8 cellular contexts compared by ENCODE assay signal in genomic region chr1:52928083-52928404, GRCh38. TPM values are rescaled to one million over a fixed set of nuclear protein-coding genes. Genes with fewer than 3 reads are reported as not detected.
DNase-seq lines count a peak whose midpoint lies in the region; ATAC-seq, FAIRE-seq and TF ChIP-seq lines count a peak whose summit lies in the region.

No MANE protein-coding gene starts in this region.

- H3K27me3 ChIP-seq in K562 (ENCODE audit: control insufficient read depth in 2 of 2, insufficient read depth in 2 of 2, low read length in 2 of 2) (no peaks in the 10 kb centered on the region; a peak in 1 of 5 replicates), thyroid gland (no peaks in the 10 kb centered on the region)

- ATAC-seq in K562 (peak; percentile 62), left lobe of liver (peak; percentile 15)

- TF ChIP-seq RAD21 in K562 (CRISPR knock-in tag; conservative IDR thresholded peaks at IDR 0.05 in 1 of 2, IDR thresholded peaks at IDR 0.05 in 1 of 2): no peak

- H3K27ac Mint-ChIP-seq in activated naive CD4-positive, alpha-beta T cell treated with anti-CD3 and anti-CD28 coated beads for 36 hours: no peak overlapping the region

- DNase-seq in activated naive CD4-positive, alpha-beta T cell treated with anti-CD3 and anti-CD28 coated beads for 36 hours: no peak
- no peak for DNase-seq in activated naive CD4-positive, alpha-beta T cell (lab: John Stamatoyannopoulos, UW)
- no peak for DNase-seq in K562 (ENCODE audit: extremely low read depth in 1 of 4, low spot score in 3 of 4)
- DNase-seq in left lobe of liver (ENCODE audit: low spot score): no peak
- no peak for DNase-seq in thyroid gland
- no peak for DNase-seq in stimulated activated CD8-positive, alpha-beta memory T cell treated with anti-CD3 and anti-CD28 coated beads, Interleukin-4, amount 100 ng/mL, for 48 hours
- DNase-seq in NCI-H446 (lab: John Stamatoyannopoulos, UW): no peak
- no peak for DNase-seq in NCI-H2171 (lab: John Stamatoyannopoulos, UW)

- H3K36me3 Mint-ChIP-seq in activated naive CD4-positive, alpha-beta T cell treated with anti-CD3 and anti-CD28 coated beads for 36 hours (ENCODE audit: low read depth): no peaks in the 10 kb centered on the region

- H4K20me1 ChIP-seq in K562 (replicated peaks; ENCODE audit: control insufficient read depth, insufficient read depth, low read length): no peaks in the 10 kb centered on the region

- POLR2A ChIA-PET in K562 (lab: Yijun Ruan, JAX): interaction anchor here (1.0 to 1.5 kb wide), 2 partner anchors 10 to 14 kb away, joined by 3 to 6 read pairs; no protein-coding TSS in a partner anchor

- TF ChIP-seq EP300 in K562 (IDR thresholded peaks at IDR 0.05; ENCODE audit: low read length): no peak

- in situ Hi-C loops in K562 (cut with MboI): no loop called here

- no peaks in the 10 kb centered on the region for H3K27me3 Mint-ChIP-seq in activated naive CD4-positive, alpha-beta T cell treated with anti-CD3 and anti-CD28 coated beads for 36 hours (ENCODE audit: low read depth)

- H3K36me3 ChIP-seq in K562 (ENCODE audit: control insufficient read depth, insufficient read depth, low read length) (no peaks in the 10 kb centered on the region), thyroid gland (no peaks in the 10 kb centered on the region)

- intact Hi-C loops in activated naive CD4-positive, alpha-beta T cell treated with anti-CD3 and anti-CD28 coated beads for 36 hours (cut with micrococcal nuclease): loop anchor here (1.0 to 10.0 kb wide), 3 partner anchors 86 to 871 kb away; partner anchors contain the start of genes BTF3L4 and TXNDC12
- intact Hi-C loops in K562 (cut with micrococcal nuclease) (no loop called here), thyroid gland (cut with DNase I) (loop anchor here (10.0 kb wide), 1 partner anchor 257 kb away; no protein-coding TSS in a partner anchor)

- no peak for TF ChIP-seq POLR2A in K562 (conservative IDR thresholded peaks at IDR 0.05)
- no peak for TF ChIP-seq POLR2A in thyroid gland (IDR thresholded peaks at IDR 0.05)

- peaks cover 2% of the 10 kb centered on the region; the same call in 1 of the 3 replicates for H3K79me2 ChIP-seq in K562 (ENCODE audit: control insufficient read depth, insufficient read depth, low read length)

- peaks cover 11% of the 10 kb centered on the region for H3K4me1 Mint-ChIP-seq in activated naive CD4-positive, alpha-beta T cell treated with anti-CD3 and anti-CD28 coated beads for 36 hours (ENCODE audit: low read depth)

- H3K27ac ChIP-seq in K562 (ENCODE audit: extremely low read depth, low read depth, low read length) (no peak overlapping the region; the same call in 2 of the 3 replicates), thyroid gland (peak overlapping the region in 1 of 3 donors; percentile 69)

- no peak for TF ChIP-seq CTCF in K562 (IDR thresholded peaks at IDR 0.05 in 2 of 3, conservative IDR thresholded peaks at IDR 0.05 in 1 of 3; ENCODE audit: insufficient read depth in 2 of 3, low read depth in 1 of 3, low read length in 3 of 3)
- TF ChIP-seq CTCF in thyroid gland (IDR thresholded peaks at IDR 0.05): no peak

- CTCF ChIA-PET in activated naive CD4-positive, alpha-beta T cell treated with anti-CD3 and anti-CD28 coated beads for 36 hours (lab: Charles Lee): interaction anchor here (0.7 kb wide), 1 partner anchor 127 kb away, joined by 3 read pairs; no protein-coding TSS in a partner anchor
- CTCF ChIA-PET in K562 (lab: Yijun Ruan, JAX; ENCODE audit: low intra/inter-chr PET ratio): no interaction called here

- peak overlapping the region; percentile 73 for H3K4me2 ChIP-seq in K562 (ENCODE audit: insufficient read depth, low read length)

- H3K9me1 ChIP-seq in K562 (ENCODE audit: control insufficient read depth, insufficient read depth, low read length): no peaks in the 10 kb centered on the region

- peak overlapping the region; percentile 85 for H2AFZ ChIP-seq in K562 (ENCODE audit: low read depth, low read length)

- H3K9me3 Mint-ChIP-seq in activated naive CD4-positive, alpha-beta T cell treated with anti-CD3 and anti-CD28 coated beads for 36 hours: no peaks in the 10 kb centered on the region

- no TSS peak for BruUV-seq in K562 (replicated peaks; lab: Mats Ljungman, UMichigan)

- H3K9ac ChIP-seq in K562 (ENCODE audit: insufficient read depth in 1 of 2, low read depth in 2 of 2, low read length in 2 of 2): peak overlapping the region; percentile 68 to 95; a peak in 3 of 4 replicates

- 33% methylated on average over 11 of the region's 11 CpGs for WGBS in K562 (ENCODE audit: insufficient coverage, low coverage, missing lambda C conversion rate)
- WGBS in thyroid gland, 2 donors: 35 to 40% methylated on average over 11 of the region's 11 CpGs

- H3K4me3 Mint-ChIP-seq in activated naive CD4-positive, alpha-beta T cell treated with anti-CD3 and anti-CD28 coated beads for 36 hours: peak overlapping the region; percentile 85

- H3K9me3 ChIP-seq in K562 (replicated peaks; ENCODE audit: control insufficient read depth, insufficient read depth, low read depth, low read length): no peaks in the 10 kb centered on the region
- H3K9me3 ChIP-seq in thyroid gland: no peaks in the 10 kb centered on the region

- H3K4me1 ChIP-seq in K562 (replicated peaks in 1 of 2; ENCODE audit: control insufficient read depth in 2 of 2, insufficient read depth in 2 of 2, low read length in 2 of 2) (peaks cover 2 to 21% of the 10 kb centered on the region in 2 experiments; a peak in 2 of 5 replicates), thyroid gland (peaks cover 11 to 23% of the 10 kb centered on the region in 2 donors)

- peak; percentile 15 for FAIRE-seq in K562 (lab: Jason Lieb, UNC)

- H3K4me3 ChIP-seq in K562: peak overlapping the region; percentile 53
- peak overlapping the region; percentile 24 to 65 (median 53) for H3K4me3 ChIP-seq in thyroid gland (replicated peaks in 1 of 3)

TF ChIP-seq in K562, 482 proteins besides CTCF, POLR2A, EP300 and RAD21 (continues in another document):
- no peak for TF ChIP-seq RBM25 (IDR thresholded peaks at IDR 0.05; ENCODE audit: low read depth, low read length, severe bottlenecking)
- no peak for TF ChIP-seq ZNF232 (CRISPR knock-in tag; IDR thresholded peaks at IDR 0.05)

RNA-seq across cellular contexts. Expression of gene SCP2, which starts 1.0 kb away (rescaled TPM):
- 10 to 100 TPM; 71.8 to 79.2 TPM for total RNA-seq in activated naive CD4-positive, alpha-beta T cell treated with anti-CD3 and anti-CD28 coated beads for 36 hours
- total RNA-seq in K562 (2011; cell fraction: chromatin; rRNA removed; ENCODE audit: low replicate concordance): 29.9 and 35.2 TPM in 2 replicates
- 7.8 and 8.3 TPM in 2 replicates for total RNA-seq in K562 (2011; cell fraction: nucleolus; rRNA removed)
- total RNA-seq in K562 (2011; cell fraction: nucleoplasm; rRNA removed): 15.8 and 32.7 TPM in 2 replicates
- total RNA-seq in K562 (2014; rRNA removed) (57.7 and 63.8 TPM in 2 replicates), K562 (2014; rRNA removed; fragmentation: Illumina TruSeq; extraction: Trizol) (135 and 151 TPM in 2 replicates), K562 (2015; rRNA removed; fragmentation: Illumina TruSeq; extraction: Trizol) (110 and 116 TPM in 2 replicates), K562 (2021) (71.0 and 73.6 TPM in 2 replicates), left lobe of liver (796 TPM), thyroid gland (100 to 1,000 TPM; 114 to 181 (median 164) TPM)
- polyA plus RNA-seq in K562 (2011; rRNA removed) (76.7 and 84.5 TPM in 2 replicates), K562 (2014; fragmentation: Illumina TruSeq; extraction: Trizol) (101 and 106 TPM in 2 replicates), K562 (2014; fragmentation: Nextera tagmentation; extraction: Ambion mirVana) (100 to 1,000 TPM; 197 to 258 TPM), K562 (2014; rRNA removed) (78.7 and 81.8 TPM in 2 replicates)
- 14.6 and 36.1 TPM in 2 replicates for polyA plus RNA-seq in K562 (2011; cell fraction: cytosol; rRNA removed)
- polyA plus RNA-seq in K562 (2011; cell fraction: nucleus; rRNA removed): 24.8 and 39.1 TPM in 2 replicates
- 78.8 and 97.2 TPM in 2 replicates for polyA plus RNA-seq in K562 (2012)
- 59.6 and 66.7 TPM in 2 replicates for polyA minus RNA-seq in K562 (2011; rRNA and poly(A)+ RNA removed)
- polyA minus RNA-seq in K562 (2011; cell fraction: cytosol; rRNA and poly(A)+ RNA removed): 24.9 and 31.2 TPM in 2 replicates
- 10.0 and 22.5 TPM in 2 replicates for polyA minus RNA-seq in K562 (2011; cell fraction: nucleus; rRNA and poly(A)+ RNA removed)

RNA-seq across cellular contexts. Expression of gene ECHDC2, which starts 6.5 kb away (rescaled TPM):
- 10 to 100 TPM; 47.4 to 53.5 TPM for total RNA-seq in activated naive CD4-positive, alpha-beta T cell treated with anti-CD3 and anti-CD28 coated beads for 36 hours
- 2.1 and 2.8 TPM in 2 replicates for total RNA-seq in K562 (2011; cell fraction: chromatin; rRNA removed; ENCODE audit: low replicate concordance)
- 0.83 and 1.8 TPM in 2 replicates for total RNA-seq in K562 (2011; cell fraction: nucleolus; rRNA removed)
- 0.51 and 1.7 TPM in 2 replicates for total RNA-seq in K562 (2011; cell fraction: nucleoplasm; rRNA removed)
- total RNA-seq in K562 (2014; rRNA removed) (not detected in 2 replicates), K562 (2014; rRNA removed; fragmentation: Illumina TruSeq; extraction: Trizol) (0.38 TPM in 1 of 2 replicates, not detected in the other), K562 (2015; rRNA removed; fragmentation: Illumina TruSeq; extraction: Trizol) (0.26 and 0.29 TPM in 2 replicates), K562 (2021) (0.69 and 1.5 TPM in 2 replicates), left lobe of liver (966 TPM), thyroid gland (100 to 1,000 TPM; 153 to 217 (median 187) TPM)
- polyA plus RNA-seq in K562 (2011; rRNA removed) (0.38 and 0.74 TPM in 2 replicates), K562 (2014; fragmentation: Illumina TruSeq; extraction: Trizol) (0.17 TPM in 1 of 2 replicates, not detected in the other), K562 (2014; fragmentation: Nextera tagmentation; extraction: Ambion mirVana) (1 to 10 TPM; 2.0 to 2.6 TPM), K562 (2014; rRNA removed) (0.12 and 1.3 TPM in 2 replicates)
- polyA plus RNA-seq in K562 (2011; cell fraction: cytosol; rRNA removed): 0.12 and 0.50 TPM in 2 replicates
- polyA plus RNA-seq in K562 (2011; cell fraction: nucleus; rRNA removed): 1.1 and 1.6 TPM in 2 replicates
- polyA plus RNA-seq in K562 (2012): 5.6 and 5.9 TPM in 2 replicates
- polyA minus RNA-seq in K562 (2011; rRNA and poly(A)+ RNA removed): 0.30 TPM in 1 of 2 replicates, not detected in the other
- polyA minus RNA-seq in K562 (2011; cell fraction: cytosol; rRNA and poly(A)+ RNA removed): not detected in 2 replicates
- 0.13 and 1.3 TPM in 2 replicates for polyA minus RNA-seq in K562 (2011; cell fraction: nucleus; rRNA and poly(A)+ RNA removed)

Comparison
In these comparisons a context has a peak if more than half of its experiments do, and no peak if none do; other contexts are left out.
1. RNA of gene ECHDC2, which starts 6.5 kb away (total RNA-seq): 966 TPM in left lobe of liver (single experiment), 153 to 217 TPM in thyroid gland and 47.4 to 53.5 TPM in activated naive CD4-positive, alpha-beta T cell treated with anti-CD3 and anti-CD28 coated beads for 36 hours; 0.26 to 2.8 TPM in K562; every median in the first group is over 10 times any median in the second.